10 cellular contexts compared by ENCODE assay signal in genomic region chr3:141403576-141403975, GRCh38. TPM values are rescaled to one million over a fixed set of nuclear protein-coding genes. Genes with fewer than 3 reads are reported as not detected.
DNase-seq lines count a peak whose midpoint lies in the region; ATAC-seq and TF ChIP-seq lines count a peak whose summit lies in the region.
"Had no signal": no experiment of that assay in that cellular context is flagged by ENCODE, and none has a peak within 500 bp of the region (broad histone marks: within the 10 kb centered on the region; RNA-seq: fewer than 3 reads in every experiment).

No MANE protein-coding gene starts in this region.

- H3K4me3 ChIP-seq in AG10803 (ENCODE audit: low read length) = peak overlapping the region; percentile 61
- H3K4me3 ChIP-seq in PC-9 = no peak overlapping the region
- peak overlapping the region; percentile 84 for H3K4me3 ChIP-seq in endocrine pancreas (ENCODE audit: control insufficient read depth, insufficient read depth, low read length)
- H3K4me3 ChIP-seq in parathyroid adenoma (ENCODE audit: low read depth, low read length) = peak overlapping the region; percentile 64

- ATAC-seq in GM21423 (IDR thresholded peaks at IDR 0.05; ENCODE audit: unreplicated experiment) (no peak), GM18868 (IDR thresholded peaks at IDR 0.05; ENCODE audit: unreplicated experiment) (no peak)

- 0 out of 2 replicates have a peak, but pooled peaks cover 5% of the 10 kb centered on the region for H3K27me3 ChIP-seq in PC-9 (ENCODE audit: insufficient read depth, low read depth)
- H3K27me3 ChIP-seq in endocrine pancreas (ENCODE audit: control insufficient read depth, insufficient read depth, low read length) = no peaks in the 10 kb centered on the region
- no peaks in the 10 kb centered on the region for H3K27me3 ChIP-seq in parathyroid adenoma (ENCODE audit: control insufficient read depth, insufficient read depth, low read length)

- H3K36me3 ChIP-seq in PC-9 (ENCODE audit: low read depth) (no peaks in the 10 kb centered on the region), endocrine pancreas (ENCODE audit: control insufficient read depth, insufficient read depth, low read length) (no peaks in the 10 kb centered on the region), parathyroid adenoma (ENCODE audit: control insufficient read depth, insufficient read depth, low read length) (no peaks in the 10 kb centered on the region)

- H3K4me2 ChIP-seq in PC-9 = 0 out of 2 replicates have a peak overlapping the region, but pooled peaks have one; percentile 80
- peak overlapping the region; percentile 56 for H3K4me2 ChIP-seq in parathyroid adenoma (ENCODE audit: low read length)

- no peaks in the 10 kb centered on the region for H3K9me2 ChIP-seq in PC-9 (ENCODE audit: insufficient read depth)

- DNase-seq in AG10803 (ENCODE audit: low read depth) (peak; percentile 89), PC-9 (no peak), NCI-H2196 (lab: John Stamatoyannopoulos, UW; ENCODE audit: unreplicated experiment) (no peak)
- DNase-seq in activated effector memory CD4-positive, alpha-beta T cell treated with Interleukin-2 at 50 U/mL for 16 hours = no peak
- DNase-seq: DMS 273 treated with DMSO at 0.1 percent for 48 hours, NCI-H2081 treated with DMSO at 0.1 percent for 48 hours had no signal

- POLR2A ChIA-PET in PC-9 (lab: Charles Lee; ENCODE audit: unreplicated experiment) = no interaction called here

- H3K9ac ChIP-seq in endocrine pancreas (ENCODE audit: control insufficient read depth, insufficient read depth, low read length) = peak overlapping the region; percentile 24
- no peak overlapping the region for H3K9ac ChIP-seq in parathyroid adenoma

- CTCF ChIA-PET in PC-9 (lab: Charles Lee) = no interaction called here

- BruUV-seq in PC-9 (replicated peaks; lab: Mats Ljungman, UMichigan) = no TSS peak

- intact Hi-C loops in PC-9 (cut with micrococcal nuclease; ENCODE audit: unreplicated experiment) = loop anchor here (5.0 kb wide), 2 partner anchors 36 to 49 kb away; partner anchors contain the start of gene ZBTB38

- H3K79me2 ChIP-seq in PC-9 (ENCODE audit: low read depth) = no peaks in the 10 kb centered on the region
- H3K79me2 ChIP-seq in parathyroid adenoma = peaks cover 7% of the 10 kb centered on the region

- peaks cover 5% of the 10 kb centered on the region for H3K4me1 ChIP-seq in PC-9 (replicated peaks; ENCODE audit: insufficient read depth)
- peaks cover 27% of the 10 kb centered on the region for H3K4me1 ChIP-seq in endocrine pancreas (ENCODE audit: control insufficient read depth, insufficient read depth, low read length)
- peaks cover 29% of the 10 kb centered on the region for H3K4me1 ChIP-seq in parathyroid adenoma

- H3K27ac ChIP-seq in PC-9 (no peak overlapping the region), parathyroid adenoma (peak overlapping the region; percentile 91)

- no peaks in the 10 kb centered on the region; the same call in 1 of the 2 replicates for H3K9me3 ChIP-seq in PC-9 (ENCODE audit: insufficient read depth, low read depth)
- no peaks in the 10 kb centered on the region for H3K9me3 ChIP-seq in endocrine pancreas (ENCODE audit: control insufficient read depth, low read length)
- no peaks in the 10 kb centered on the region for H3K9me3 ChIP-seq in parathyroid adenoma (ENCODE audit: control insufficient read depth, low read length)

- no peak overlapping the region for H2AFZ ChIP-seq in PC-9
- no peak overlapping the region for H2AFZ ChIP-seq in parathyroid adenoma

- no peaks in the 10 kb centered on the region for H4K20me1 ChIP-seq in PC-9 (ENCODE audit: insufficient read depth)

- peaks cover 24% of the 10 kb centered on the region; the same call in 1 of the 2 replicates for H3F3A ChIP-seq in PC-9 (ENCODE audit: insufficient read depth, low read depth)

- TF ChIP-seq CTCF in AG10803 (conservative IDR thresholded peaks at IDR 0.05; ENCODE audit: low read length) (no peak), PC-9 (conservative IDR thresholded peaks at IDR 0.05) (no peak), parathyroid adenoma (IDR thresholded peaks at IDR 0.05) (no peak)

RNA-seq across cellular contexts. Expression of gene ZBTB38, which starts 35.3 kb away (rescaled TPM):
- total RNA-seq in PC-9 (2021) = 18.5 and 21.8 TPM in 2 replicates
